Comparison of ENCODE assay signal across 26 cellular contexts in genomic region chr18:13240060-13240725, GRCh38. TPM values are rescaled to one million over a fixed set of nuclear protein-coding genes. Genes with fewer than 3 reads are reported as not detected.
DNase-seq lines count a peak whose midpoint lies in the region; ATAC-seq, FAIRE-seq and TF ChIP-seq lines count a peak whose summit lies in the region.
"Had no signal": no experiment of that assay in that cellular context is flagged by ENCODE, and none has a peak within 500 bp of the region (broad histone marks: within the 10 kb centered on the region; RNA-seq: fewer than 3 reads in every experiment).

No MANE protein-coding gene starts in this region.

- peak; percentile 41 for DNase-seq in activated CD8-positive, alpha-beta memory T cell treated with anti-CD3 and anti-CD28 coated beads for 24 hours
- DNase-seq in activated CD8-positive, alpha-beta memory T cell treated with anti-CD3 and anti-CD28 coated beads, Interleukin-2, amount 50 U/mL, for 4 hours: no peak
- DNase-seq in Peyer's patch: peak in 2 of 3 donors; percentile 6 to 24
- DNase-seq in HepG2 (ENCODE audit: low spot score): no peak
- DNase-seq in spleen: peak; percentile 39
- no peak for DNase-seq in NCI-H1092 treated with DMSO at 0.1 percent for 48 hours (lab: John Stamatoyannopoulos, UW)
- no peak for DNase-seq in CD1c-positive myeloid dendritic cell (ENCODE audit: extremely low spot score)
- no peak for DNase-seq in NCI-H1436 (lab: John Stamatoyannopoulos, UW)
- DNase-seq: 8988T; activated CD8-positive, alpha-beta T cell treated with anti-CD3 and anti-CD28 coated beads, Interleukin-2, amount 10 ng/mL, durations not matched to agents 7 days and 5 days; CD4-positive, CD25-positive, alpha-beta regulatory T cell; colonic mucosa; effector memory CD4-positive, alpha-beta T cell; GOT3; left lung; NCI-H1048; NCI-H1694 treated with DMSO at 0.1 percent for 48 hours; NCI-H446 treated with DMSO at 0.1 percent for 48 hours; NCI-H774; SHP77 treated with DMSO at 0.1 percent for 48 hours had no signal

- H3K9me3 ChIP-seq in Peyer's patch: no peaks in the 10 kb centered on the region
- no peaks in the 10 kb centered on the region for H3K9me3 ChIP-seq in HepG2 (ENCODE audit: low read length)
- H3K9me3 ChIP-seq in spleen: no peaks in the 10 kb centered on the region
- H3K9me3 ChIP-seq: colonic mucosa, left lung, upper lobe of right lung had no signal

- H3K4me3 ChIP-seq in Peyer's patch (no peak overlapping the region), HepG2 (replicated peaks in 1 of 3; ENCODE audit: insufficient read depth in 1 of 3, low read depth in 2 of 3, low read length in 3 of 3) (no peak overlapping the region), spleen (no peak overlapping the region)
- H3K4me3 ChIP-seq: colonic mucosa, left lung, upper lobe of right lung had no signal

- POLR2A ChIA-PET in HepG2 (lab: Yijun Ruan, JAX): no interaction called here

- no peaks in the 10 kb centered on the region for H3K79me2 ChIP-seq in HepG2 (ENCODE audit: insufficient read depth, low read length)

- H4K20me1 ChIP-seq in HepG2 (ENCODE audit: insufficient read depth, low read length): 0 out of 2 replicates have a peak, but pooled peaks cover 2% of the 10 kb centered on the region

- H3K36me3 ChIP-seq in Peyer's patch (peaks cover 0 to 6% (median 0%) of the 10 kb centered on the region in 3 donors), HepG2 (replicated peaks in 1 of 2; ENCODE audit: control insufficient read depth in 1 of 2, insufficient read depth in 2 of 2, low read length in 2 of 2) (no peaks in the 10 kb centered on the region), spleen (no peaks in the 10 kb centered on the region)
- H3K36me3 ChIP-seq: colonic mucosa, left lung, upper lobe of right lung had no signal

- H3K4me1 ChIP-seq in Peyer's patch (no peaks in the 10 kb centered on the region), HepG2 (ENCODE audit: insufficient read depth, low read length) (peaks cover 20% of the 10 kb centered on the region), spleen (peaks cover 0 to 4% (median 0%) of the 10 kb centered on the region in 6 donors)
- H3K4me1 ChIP-seq: colonic mucosa, upper lobe of right lung had no signal

- H3K27me3 ChIP-seq in Peyer's patch (no peaks in the 10 kb centered on the region), HepG2 (ENCODE audit: control insufficient read depth in 1 of 2, insufficient read depth in 2 of 2, low read length in 2 of 2) (no peaks in the 10 kb centered on the region; a peak in 1 of 5 replicates), spleen (replicated peaks in 1 of 7) (no peaks in the 10 kb centered on the region)
- H3K27me3 ChIP-seq: colonic mucosa, left lung, upper lobe of right lung had no signal

- intact Hi-C loops in HepG2 (cut with micrococcal nuclease; ENCODE audit: unreplicated experiment): no loop called here
- intact Hi-C loops in spleen (cut with DNase I; ENCODE audit: low total_unique reads): no loop called here

- FAIRE-seq in HepG2 (lab: Jason Lieb, UNC): no peak
- FAIRE-seq: D721Med, GM19239, RCC 7860 had no signal

- CTCF ChIA-PET in HepG2 (lab: Yijun Ruan, JAX; ENCODE audit: low intra/inter-chr PET ratio, low total read pairs): no interaction called here

- TF ChIP-seq EP300 in HepG2 (IDR thresholded peaks at IDR 0.05; ENCODE audit: low read depth in 2 of 2, low read length in 2 of 2) (no peak), HepG2 (CRISPR knock-in tag; IDR thresholded peaks at IDR 0.05; ENCODE audit: borderline replicate concordance) (no peak)

- TF ChIP-seq RAD21 in HepG2 (CRISPR knock-in tag; IDR thresholded peaks at IDR 0.05): no peak

- ATAC-seq in HepG2: no peak; the same call in 2 of the 3 replicates
- ATAC-seq: activated CD8-positive, alpha-beta T cell treated with anti-CD3 and anti-CD28 coated beads, Interleukin-2, amount 10 ng/mL, durations not matched to agents 7 days and 5 days; left lung; stimulated activated effector memory CD8-positive, alpha-beta T cell treated with anti-CD3 and anti-CD28 coated beads, Interleukin-12 subunit alpha, Interleukin-12 subunit beta, amount 100 ng/mL, for 72 hours; upper lobe of right lung had no signal

- BruUV-seq in HepG2 (replicated peaks; lab: Mats Ljungman, UMichigan): no TSS peak

- 85% methylated on average over 9 of the region's 15 CpGs for WGBS in HepG2 (ENCODE audit: low lambda C conversion rate)
- WGBS in spleen, 5 donors: 86 to 93% (median 92%) methylated on average over 13 to 15 of the region's 15 CpGs

- TF ChIP-seq CTCF in Peyer's patch (IDR thresholded peaks at IDR 0.05): no peak
- TF ChIP-seq CTCF in HepG2 (CRISPR knock-in tag; IDR thresholded peaks at IDR 0.05): no peak
- TF ChIP-seq CTCF in spleen (IDR thresholded peaks at IDR 0.05 in 8 of 11, conservative IDR thresholded peaks at IDR 0.05 in 3 of 11): no peak

- H2AFZ ChIP-seq in HepG2 (ENCODE audit: low read length): no peak overlapping the region

- no peak overlapping the region for H3K4me2 ChIP-seq in HepG2 (ENCODE audit: low read depth, low read length)

- no peak overlapping the region for H3K9ac ChIP-seq in HepG2 (ENCODE audit: insufficient read depth, low read depth, low read length)

- in situ Hi-C loops in HepG2 (cut with HindIII; ENCODE audit: extremely low pct_ligation_motif_present, low pct_unique_long_range_greater_than_20kb): no loop called here

- no peak overlapping the region for H3K27ac ChIP-seq in Peyer's patch
- no peak overlapping the region for H3K27ac ChIP-seq in HepG2 (ENCODE audit: extremely low read length, insufficient read depth, low read length)
- H3K27ac ChIP-seq in spleen: no peak overlapping the region
- H3K27ac ChIP-seq: colonic mucosa, left lung, upper lobe of right lung had no signal

- TF ChIP-seq POLR2A in Peyer's patch (IDR thresholded peaks at IDR 0.05): no peak
- no peak for TF ChIP-seq POLR2A in HepG2 (IDR thresholded peaks at IDR 0.05; ENCODE audit: insufficient read depth in 1 of 2, low read depth in 2 of 2, low read length in 2 of 2)
- TF ChIP-seq POLR2A in spleen (IDR thresholded peaks at IDR 0.05): no peak

TF ChIP-seq in HepG2, 621 proteins besides CTCF, POLR2A, EP300 and RAD21 (continues in another document):
- peak; percentile 45; the same call in 1 of the 2 replicates for TF ChIP-seq MNT (IDR thresholded peaks at IDR 0.05)
- no peak for TF ChIP-seq ZMYM2 (CRISPR knock-in tag; IDR thresholded peaks at IDR 0.05)

RNA-seq across cellular contexts. Expression of gene LDLRAD4, which starts 21.6 kb away (rescaled TPM):
- 100 to 1,000 TPM in 1 of 4 donors, 10 to 100 TPM in 3; 24.8 to 128 (median 50.0) TPM for total RNA-seq in Peyer's patch
- 10.4 and 13.6 TPM in 2 replicates for total RNA-seq in HepG2 (2016; rRNA removed; fragmentation: Illumina TruSeq; extraction: Trizol)
- total RNA-seq in HepG2 (2016; cell fraction: cytosol; rRNA removed; fragmentation: Illumina TruSeq; extraction: Trizol; ENCODE audit: low read depth): 6.1 and 8.9 TPM in 2 replicates
- total RNA-seq in HepG2 (2016; cell fraction: insoluble cytoplasmic fraction; rRNA removed; fragmentation: Illumina TruSeq; extraction: Trizol): 12.4 and 15.9 TPM in 2 replicates
- 11.2 and 12.8 TPM in 2 replicates for total RNA-seq in HepG2 (2016; cell fraction: membrane; rRNA removed; fragmentation: Illumina TruSeq; extraction: Trizol)
- total RNA-seq in HepG2 (2016; cell fraction: nucleus; rRNA removed; fragmentation: Illumina TruSeq; extraction: Trizol): 18.3 and 32.5 TPM in 2 replicates
- polyA plus RNA-seq in HepG2 (2011; rRNA removed): 11.8 and 20.9 TPM in 2 replicates
- 7.9 and 14.0 TPM in 2 replicates for polyA plus RNA-seq in HepG2 (2011; cell fraction: cytosol; rRNA removed)
- polyA plus RNA-seq in HepG2 (2011; cell fraction: nucleus; rRNA removed): 35.4 and 60.5 TPM in 2 replicates
- polyA plus RNA-seq in HepG2 (2012): 7.9 and 15.6 TPM in 2 replicates
- 9.0 and 9.7 TPM in 2 replicates for polyA plus RNA-seq in HepG2 (2016; cell fraction: cytosol; fragmentation: Illumina TruSeq; extraction: Trizol; ENCODE audit: low read depth)
- polyA plus RNA-seq in HepG2 (2016; cell fraction: insoluble cytoplasmic fraction; fragmentation: Illumina TruSeq; extraction: Trizol; ENCODE audit: low read depth): 12.7 and 13.9 TPM in 2 replicates
- polyA plus RNA-seq in HepG2 (2016; cell fraction: membrane; fragmentation: Illumina TruSeq; extraction: Trizol; ENCODE audit: low read depth): 12.9 and 14.9 TPM in 2 replicates
- polyA plus RNA-seq in HepG2 (2016; cell fraction: nucleus; fragmentation: Illumina TruSeq; extraction: Trizol; ENCODE audit: insufficient read depth, low read depth): 20.5 and 30.2 TPM in 2 replicates
- 0.19 and 17.1 TPM in 2 replicates for polyA minus RNA-seq in HepG2 (2011; rRNA and poly(A)+ RNA removed; ENCODE audit: low replicate concordance)
- 5.8 and 10.2 TPM in 2 replicates for polyA minus RNA-seq in HepG2 (2011; cell fraction: cytosol; rRNA and poly(A)+ RNA removed)
- 34.9 and 52.0 TPM in 2 replicates for polyA minus RNA-seq in HepG2 (2011; cell fraction: nucleus; rRNA and poly(A)+ RNA removed)
- total RNA-seq in spleen: 10 to 100 TPM; 34.2 to 80.8 (median 57.8) TPM
- polyA plus RNA-seq in spleen: 1 to 10 TPM; 4.5 to 6.2 (median 5.2) TPM
- total RNA-seq: HT1080 had no signal

Comparison
In these comparisons a context has a peak if more than half of its experiments do, and no peak if none do; other contexts are left out.
1. DNase-seq: peak in activated CD8-positive, alpha-beta memory T cell treated with anti-CD3 and anti-CD28 coated beads for 24 hours (single experiment), Peyer's patch (2 of 3) and spleen (single experiment); none in activated CD8-positive, alpha-beta memory T cell treated with anti-CD3 and anti-CD28 coated beads, Interleukin-2, amount 50 U/mL, for 4 hours (single experiment), HepG2 (single experiment), NCI-H1092 treated with DMSO at 0.1 percent for 48 hours (single experiment), CD1c-positive myeloid dendritic cell (single experiment) and NCI-H1436 (single experiment).